7 cellular contexts compared by ENCODE assay signal in the genomic region with DNA sequence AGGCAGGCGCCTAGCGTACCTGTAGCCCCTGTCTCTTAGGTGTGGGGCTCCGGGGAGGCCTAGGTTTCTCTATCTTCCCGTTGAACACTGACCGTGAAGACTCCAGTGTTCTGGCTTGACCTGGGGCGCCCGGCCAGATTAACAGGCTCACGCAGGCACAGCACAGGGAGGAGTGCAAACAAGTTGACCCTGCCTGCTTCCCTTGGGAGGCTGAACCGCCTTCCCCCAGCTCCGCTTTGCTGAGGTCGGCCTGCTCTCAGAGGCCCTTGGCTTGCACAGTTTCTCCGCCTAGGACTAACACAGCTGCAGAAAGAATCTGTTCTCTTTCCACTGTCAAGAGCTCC. TPM values are rescaled to one million over a fixed set of nuclear protein-coding genes. Genes with fewer than 3 reads are reported as not detected.
DNase-seq lines count a peak whose midpoint lies in the region; ATAC-seq and TF ChIP-seq lines count a peak whose summit lies in the region.

No MANE protein-coding gene starts in this region.

- H3K4me3 Mint-ChIP-seq in activated T-helper 17 cell treated with anti-CD3 and anti-CD28 coated beads, Interleukin-2, amount 50 U/mL, for 72 hours: peak overlapping the region; percentile 90
- H3K4me3 Mint-ChIP-seq in osteocyte (ENCODE audit: unreplicated experiment): peak overlapping the region; percentile 90

- intact Hi-C loops in Right ventricle myocardium superior (cut with DNase I): no loop called here

- no peaks in the 10 kb centered on the region for H3K27me3 Mint-ChIP-seq in activated T-helper 17 cell treated with anti-CD3 and anti-CD28 coated beads, Interleukin-2, amount 50 U/mL, for 72 hours
- H3K27me3 Mint-ChIP-seq in osteocyte (ENCODE audit: unreplicated experiment): no peaks in the 10 kb centered on the region

- DNase-seq in Right ventricle myocardium superior: peak; percentile 91
- DNase-seq in osteocyte (ENCODE audit: extremely low spot score, unreplicated experiment): peak; percentile 83
- no peak for DNase-seq in stimulated activated CD4-positive, alpha-beta T cell treated with anti-CD3 and anti-CD28 coated beads, Interleukin-2, amount 100 ng/mL, for 24 hours
- no peak for DNase-seq in stimulated activated naive CD4-positive, alpha-beta T cell treated with Interleukin-2 at 50 U/mL for 16 hours (lab: John Stamatoyannopoulos, UW)

- TF ChIP-seq CTCF in osteocyte (IDR thresholded peaks at IDR 0.05): no peak

- ATAC-seq in GM18873 (IDR thresholded peaks at IDR 0.05; ENCODE audit: low FRiP score, unreplicated experiment) (peak; percentile 10), HG03378 (IDR thresholded peaks at IDR 0.05; ENCODE audit: unreplicated experiment) (peak; percentile 4), Right ventricle myocardium superior (ENCODE audit: poor library complexity) (peak; percentile 73)
- ATAC-seq in activated T-helper 17 cell treated with anti-CD3 and anti-CD28 coated beads, Interleukin-2, amount 50 U/mL, for 72 hours (replicated peaks): no peak

- no peak overlapping the region for H3K27ac Mint-ChIP-seq in activated T-helper 17 cell treated with anti-CD3 and anti-CD28 coated beads, Interleukin-2, amount 50 U/mL, for 72 hours
- H3K27ac Mint-ChIP-seq in osteocyte (ENCODE audit: unreplicated experiment): peak overlapping the region; percentile 79

- no peaks in the 10 kb centered on the region for H3K9me3 Mint-ChIP-seq in activated T-helper 17 cell treated with anti-CD3 and anti-CD28 coated beads, Interleukin-2, amount 50 U/mL, for 72 hours
- H3K9me3 Mint-ChIP-seq in osteocyte (ENCODE audit: unreplicated experiment): no peaks in the 10 kb centered on the region

- H3K36me3 Mint-ChIP-seq in activated T-helper 17 cell treated with anti-CD3 and anti-CD28 coated beads, Interleukin-2, amount 50 U/mL, for 72 hours (ENCODE audit: low read depth): peaks cover 43% of the 10 kb centered on the region
- peaks cover 13% of the 10 kb centered on the region for H3K36me3 Mint-ChIP-seq in osteocyte (ENCODE audit: unreplicated experiment)

- H3K4me1 Mint-ChIP-seq in activated T-helper 17 cell treated with anti-CD3 and anti-CD28 coated beads, Interleukin-2, amount 50 U/mL, for 72 hours: peaks cover 13% of the 10 kb centered on the region
- H3K4me1 Mint-ChIP-seq in osteocyte (ENCODE audit: unreplicated experiment): peaks cover 33% of the 10 kb centered on the region

RNA-seq across cellular contexts. Expression of a gene that starts 0.6 kb away (rescaled TPM):
- total RNA-seq in activated T-helper 17 cell treated with anti-CD3 and anti-CD28 coated beads, Interleukin-2, amount 50 U/mL, for 72 hours: 10 to 100 TPM; 18.2 to 24.7 TPM
- total RNA-seq in Right ventricle myocardium superior (106 TPM), osteocyte (79.2 and 83.6 TPM in 2 replicates)

RNA-seq across cellular contexts. Expression of a gene that starts 10.1 kb away (rescaled TPM):
- total RNA-seq in activated T-helper 17 cell treated with anti-CD3 and anti-CD28 coated beads, Interleukin-2, amount 50 U/mL, for 72 hours: 10 to 100 TPM; 88.2 to 95.6 TPM
- total RNA-seq in Right ventricle myocardium superior (44.3 TPM), osteocyte (176 and 179 TPM in 2 replicates)

RNA-seq across cellular contexts. Expression of a gene that starts 35.0 kb away (rescaled TPM):
- 100 to 1,000 TPM; 232 to 441 TPM for total RNA-seq in activated T-helper 17 cell treated with anti-CD3 and anti-CD28 coated beads, Interleukin-2, amount 50 U/mL, for 72 hours
- total RNA-seq in Right ventricle myocardium superior (150 TPM), osteocyte (114 and 124 TPM in 2 replicates)

RNA-seq across cellular contexts. Expression of a gene that starts 43.4 kb away (rescaled TPM):
- total RNA-seq in activated T-helper 17 cell treated with anti-CD3 and anti-CD28 coated beads, Interleukin-2, amount 50 U/mL, for 72 hours: 10 to 100 TPM; 32.5 to 69.2 TPM
- total RNA-seq in Right ventricle myocardium superior: 23.3 TPM
- total RNA-seq in osteocyte: 33.9 and 35.0 TPM in 2 replicates

Comparison
In these comparisons a context has a peak if more than half of its experiments do, and no peak if none do; other contexts are left out.
1. DNase-seq: peak in Right ventricle myocardium superior (single experiment) and osteocyte (single experiment); none in stimulated activated CD4-positive, alpha-beta T cell treated with anti-CD3 and anti-CD28 coated beads, Interleukin-2, amount 100 ng/mL, for 24 hours (0 of 2) and stimulated activated naive CD4-positive, alpha-beta T cell treated with Interleukin-2 at 50 U/mL for 16 hours (single experiment).